ENCODE assay signal across 24 cellular contexts in genomic region chr4:126888968-126889367, GRCh38.
DNase-seq lines count a peak whose midpoint lies in the region; ATAC-seq and TF ChIP-seq lines count a peak whose summit lies in the region.
"Had no signal": no experiment of that assay in that cellular context is flagged by ENCODE, and none has a peak within 500 bp of the region (broad histone marks: within the 10 kb centered on the region; RNA-seq: fewer than 3 reads in every experiment).

No MANE protein-coding gene starts in this region.

- POLR2A ChIA-PET in AG04449 (lab: Yijun Ruan, JAX), result no interaction called here

- CTCF ChIA-PET in AG04449 (lab: Yijun Ruan, JAX), result interaction anchor here (0.7 kb wide), 1 partner anchor 15 kb away, joined by 3 read pairs; no protein-coding TSS in a partner anchor

- intact Hi-C loops in Right ventricle myocardium superior (cut with DNase I), result no loop called here

- peaks cover 8% of the 10 kb centered on the region for H3K4me1 ChIP-seq in foreskin keratinocyte
- H3K4me1 ChIP-seq: A549, gastroesophageal sphincter, HAP-1, upper lobe of left lung had no signal

- ATAC-seq in foreskin keratinocyte (peak; percentile 75), Right ventricle myocardium superior (ENCODE audit: poor library complexity) (no peak), GM18858 (IDR thresholded peaks at IDR 0.05; ENCODE audit: unreplicated experiment) (no peak), HG03135 (IDR thresholded peaks at IDR 0.05; ENCODE audit: unreplicated experiment) (no peak)
- ATAC-seq: A549; activated CD8-positive, alpha-beta memory T cell treated with anti-CD3 and anti-CD28 coated beads, Interleukin-2, amount 10 ng/mL, durations not matched to agents 7 days and 5 days; gastroesophageal sphincter; left ventricle myocardium superior; sciatic nerve; stimulated activated naive CD8-positive, alpha-beta T cell treated with anti-CD3 and anti-CD28 coated beads, Interleukin-15, Interleukin-2, amounts not matched to agents 100 U/mL and 50 U/mL, for 24 hours had no signal

- in situ Hi-C loops in astrocyte of the spinal cord (cut with HindIII; ENCODE audit: low sequenced_read_pairs), result no loop called here

- peak; percentile 56 for DNase-seq in AG04449 (ENCODE audit: low read depth, low spot score)
- DNase-seq in HCEC 1CT, result peak; percentile 67
- DNase-seq in astrocyte of the spinal cord (ENCODE audit: low read depth, low spot score), result peak; percentile 53
- DNase-seq in foreskin keratinocyte, result peak in 1 of 2 donors; percentile 61
- DNase-seq in inferior parietal cortex (ENCODE audit: extremely low spot score), result no peak
- no peak for DNase-seq in Right ventricle myocardium superior
- DNase-seq: activated CD8-positive, alpha-beta memory T cell treated with anti-CD3 and anti-CD28 coated beads, Interleukin-2, amount 10 ng/mL, durations not matched to agents 7 days and 5 days; activated effector memory CD4-positive, alpha-beta T cell treated with Interleukin-2 at 50 U/mL for 16 hours; CD4-positive, alpha-beta T cell; effector CD8-positive, alpha-beta T cell; KBM-7; left ventricle myocardium superior; NCI-H1105 treated with DMSO at 0.1 percent for 48 hours; NCI-H69; stimulated activated CD4-positive, alpha-beta T cell treated with anti-CD3 and anti-CD28 coated beads, Interleukin-1b, Interleukin-23, amount 100 ng/mL, for 48 hours; stimulated activated naive CD8-positive, alpha-beta T cell treated with anti-CD3 and anti-CD28 coated beads, Interleukin-15, Interleukin-2, amounts not matched to agents 100 U/mL and 50 U/mL, for 24 hours; upper lobe of left lung had no signal

- no peak overlapping the region for H3K27ac ChIP-seq in foreskin keratinocyte
- H3K27ac ChIP-seq: A549, gastroesophageal sphincter, neutrophil, upper lobe of left lung had no signal

- H3K4me3 ChIP-seq in AG04449 (ENCODE audit: low read depth, low read length) (no peak overlapping the region), astrocyte of the spinal cord (ENCODE audit: low read depth, low read length) (no peak overlapping the region)
- H3K4me3 ChIP-seq: A549, gastroesophageal sphincter, HAP-1, upper lobe of left lung had no signal

- TF ChIP-seq CTCF in AG04449 (IDR thresholded peaks at IDR 0.05; ENCODE audit: insufficient read depth, low read length, missing control alignments) (no peak), astrocyte of the spinal cord (IDR thresholded peaks at IDR 0.05; ENCODE audit: low read depth, low read length) (no peak), foreskin keratinocyte (conservative IDR thresholded peaks at IDR 0.05) (no peak)

- H3K27me3 ChIP-seq in foreskin keratinocyte, result no peaks in the 10 kb centered on the region
- H3K27me3 ChIP-seq: gastroesophageal sphincter, neutrophil, upper lobe of left lung had no signal

Comparison
In these comparisons a context has a peak if more than half of its experiments do, and no peak if none do; other contexts are left out.
1. DNase-seq: peak in AG04449 (single experiment), HCEC 1CT (single experiment) and astrocyte of the spinal cord (single experiment); none in inferior parietal cortex (single experiment) and Right ventricle myocardium superior (single experiment).